In genomic region chr5:143262393-143263174, GRCh38 we compare ENCODE assay signal across 9 cellular contexts.
DNase-seq lines count a peak whose midpoint lies in the region; ATAC-seq and TF ChIP-seq lines count a peak whose summit lies in the region.
"Had no signal": no experiment of that assay in that cellular context is flagged by ENCODE, and none has a peak within 500 bp of the region (broad histone marks: within the 10 kb centered on the region; RNA-seq: fewer than 3 reads in every experiment).

No MANE protein-coding gene starts in this region.

- H3K36me3 ChIP-seq in IMR-90 (ENCODE audit: control insufficient read depth, insufficient read depth, low read length) (no peaks in the 10 kb centered on the region), fibroblast of lung (ENCODE audit: control insufficient read depth, insufficient read depth, low read length) (no peaks in the 10 kb centered on the region), HAP-1 (replicated peaks) (no peaks in the 10 kb centered on the region)
- H3K36me3 ChIP-seq: esophagus squamous epithelium had no signal

- H3K4me1 ChIP-seq in IMR-90 (ENCODE audit: control insufficient read depth, insufficient read depth, low read length), result peaks cover 6% of the 10 kb centered on the region; the same call in 1 of the 2 replicates
- H3K4me1 ChIP-seq in fibroblast of lung (ENCODE audit: control insufficient read depth, extremely low read depth, insufficient read depth, low read length), result peaks cover 13% of the 10 kb centered on the region
- no peaks in the 10 kb centered on the region for H3K4me1 ChIP-seq in HAP-1
- H3K4me1 ChIP-seq: esophagus squamous epithelium had no signal

- peak overlapping the region; percentile 10; the same call in 1 of the 2 replicates for H3K18ac ChIP-seq in IMR-90 (ENCODE audit: low read depth, low read length)

- dilution Hi-C loops in IMR-90 (cut with HindIII; ENCODE audit: low sequenced_read_pairs, unreplicated experiment), result no loop called here

- peak overlapping the region; percentile 25; the same call in 1 of the 2 replicates for H3K23ac ChIP-seq in IMR-90 (ENCODE audit: low read depth, low read length)

- H4K5ac ChIP-seq in IMR-90 (ENCODE audit: low read depth, low read length), result no peak overlapping the region

- POLR2A ChIA-PET in IMR-90 (lab: Charles Lee; ENCODE audit: unreplicated experiment), result no interaction called here

- no CpG with 5 or more reads among the region's 1 CpG for WGBS in IMR-90 (ENCODE audit: extremely low coverage in 2 of 2, insufficient read length in 1 of 2), 2 experiments

- H3K4me3 ChIP-seq in IMR-90 (ENCODE audit: insufficient read depth, low read depth, low read length) (no peak overlapping the region), fibroblast of lung (replicated peaks in 1 of 4; ENCODE audit: control extremely low read depth in 1 of 4, insufficient read depth in 1 of 4, low read depth in 3 of 4, low read length in 4 of 4) (no peak overlapping the region), HAP-1 (no peak overlapping the region)
- H3K4me3 ChIP-seq: esophagus squamous epithelium had no signal

- no peak overlapping the region for H3K9ac ChIP-seq in IMR-90 (ENCODE audit: low read depth, low read length)
- H3K9ac ChIP-seq in fibroblast of lung (ENCODE audit: insufficient read depth, low read length), result no peak overlapping the region

- peak overlapping the region in 1 of 2 experiments; percentile 45; a peak in 2 of 4 replicates for H4K8ac ChIP-seq in IMR-90 (ENCODE audit: low read depth in 2 of 2, low read length in 2 of 2)

- H3K9me3 Mint-ChIP-seq in CD14-positive monocyte, result peaks cover 2 to 14% (median 7%) of the 10 kb centered on the region in 7 donors
- peaks cover 29% of the 10 kb centered on the region for H3K9me3 Mint-ChIP-seq in activated T-helper 1 cell treated with anti-CD3 and anti-CD28 coated beads, Interleukin-12 subunit alpha, Interleukin-12 subunit beta, Interleukin-2, Interleukin-4 antibody, amounts not matched to agents 30 ng/mL and 10 ng/mL and 1 ng/mL, durations not matched to agents 14 hours and 24 hours and 36 hours

- peak; percentile 9; the same call in 1 of the 2 replicates for TF ChIP-seq RAD21 in IMR-90 (IDR thresholded peaks at IDR 0.05; ENCODE audit: low read length)

- peak; percentile 60 for DNase-seq in CD14-positive monocyte (ENCODE audit: low spot score)
- DNase-seq in IMR-90, result peak; percentile 99
- DNase-seq in fibroblast of lung (ENCODE audit: low read depth in 2 of 2), result peak; percentile 91 to 98
- DNase-seq in HAP-1 (ENCODE audit: low spot score in 2 of 2), result no peak
- no peak for DNase-seq in cerebellar cortex (ENCODE audit: low spot score)
- no peak for DNase-seq in activated naive CD4-positive, alpha-beta T cell (lab: John Stamatoyannopoulos, UW)
- no peak for DNase-seq in activated T-helper 1 cell treated with anti-CD3 and anti-CD28 coated beads, Interleukin-12 subunit alpha, Interleukin-12 subunit beta, Interleukin-2, Interleukin-4 antibody, amounts not matched to agents 30 ng/mL and 10 ng/mL and 1 ng/mL, durations not matched to agents 14 hours and 24 hours and 36 hours (ENCODE audit: low spot score)
- DNase-seq: esophagus squamous epithelium had no signal

- no peaks in the 10 kb centered on the region for H4K20me1 ChIP-seq in IMR-90 (ENCODE audit: insufficient read depth, low read length)
- H4K20me1 ChIP-seq in fibroblast of lung (ENCODE audit: control insufficient read depth, extremely low read depth, insufficient read depth, low read length), result no peaks in the 10 kb centered on the region

- peak overlapping the region; percentile 81 for H2BK5ac ChIP-seq in IMR-90 (ENCODE audit: low read depth, low read length, poor library complexity, severe bottlenecking)

- ATAC-seq in GM21528 (IDR thresholded peaks at IDR 0.05; ENCODE audit: low FRiP score, unreplicated experiment), result peak; percentile 67
- ATAC-seq in IMR-90 (ENCODE audit: low read depth), result peak; percentile 86

- intact Hi-C loops in CD14-positive monocyte (cut with micrococcal nuclease) (loop anchor here in 1 of 2 donors (10.0 kb wide), 2 partner anchors 48 to 258 kb away; no protein-coding TSS in a partner anchor), IMR-90 (cut with micrococcal nuclease) (loop anchor here (1.0 to 5.0 kb wide), 2 partner anchors 120 to 138 kb away; no protein-coding TSS in a partner anchor)
- intact Hi-C loops in activated T-helper 1 cell treated with anti-CD3 and anti-CD28 coated beads, Interleukin-12 subunit alpha, Interleukin-12 subunit beta, Interleukin-2, Interleukin-4 antibody, amounts not matched to agents 30 ng/mL and 10 ng/mL and 1 ng/mL, durations not matched to agents 14 hours and 24 hours and 36 hours (cut with micrococcal nuclease), result loop anchor here (2.0 to 5.0 kb wide), 2 partner anchors 40 to 80 kb away; no protein-coding TSS in a partner anchor

- TF ChIP-seq POLR2A in IMR-90 (IDR thresholded peaks at IDR 0.05; ENCODE audit: low read depth, low read length), result no peak

- H4K91ac ChIP-seq in IMR-90 (ENCODE audit: insufficient read depth, low read depth, low read length), result no peak overlapping the region

- H2AK9ac ChIP-seq in IMR-90 (replicated peaks; ENCODE audit: low read depth, low read length, poor library complexity), result no peak overlapping the region

- no peaks in the 10 kb centered on the region for H3K27me3 Mint-ChIP-seq in CD14-positive monocyte (ENCODE audit: low read depth in 3 of 3)
- no peaks in the 10 kb centered on the region for H3K27me3 Mint-ChIP-seq in activated T-helper 1 cell treated with anti-CD3 and anti-CD28 coated beads, Interleukin-12 subunit alpha, Interleukin-12 subunit beta, Interleukin-2, Interleukin-4 antibody, amounts not matched to agents 30 ng/mL and 10 ng/mL and 1 ng/mL, durations not matched to agents 14 hours and 24 hours and 36 hours (ENCODE audit: insufficient read depth)

- H3K4me2 ChIP-seq in IMR-90 (ENCODE audit: low read depth, low read length), result peak overlapping the region; percentile 32; the same call in 1 of the 2 replicates
- H3K4me2 ChIP-seq in fibroblast of lung (ENCODE audit: extremely low read depth, insufficient read depth, low read length), result peak overlapping the region; percentile 9

- H3K27ac ChIP-seq in IMR-90 (ENCODE audit: insufficient read depth, low read length), result no peak overlapping the region
- peak overlapping the region; percentile 87 for H3K27ac ChIP-seq in fibroblast of lung (ENCODE audit: insufficient read depth, low read length)
- H3K27ac ChIP-seq: esophagus squamous epithelium had no signal

- peaks cover 2% of the 10 kb centered on the region; the same call in 1 of the 2 replicates for H3K9me1 ChIP-seq in IMR-90 (ENCODE audit: insufficient read depth, low read length)

- in situ Hi-C loops in IMR-90 (cut with MboI; ENCODE audit: low sequenced_read_pairs), result no loop called here
- in situ Hi-C loops in HAP-1 (cut with MboI; ENCODE audit: low sequenced_read_pairs), result no loop called here

- H3K4me3 Mint-ChIP-seq in CD14-positive monocyte, result no peak overlapping the region
- H3K4me3 Mint-ChIP-seq in activated T-helper 1 cell treated with anti-CD3 and anti-CD28 coated beads, Interleukin-12 subunit alpha, Interleukin-12 subunit beta, Interleukin-2, Interleukin-4 antibody, amounts not matched to agents 30 ng/mL and 10 ng/mL and 1 ng/mL, durations not matched to agents 14 hours and 24 hours and 36 hours, result no peak overlapping the region

- H2BK20ac ChIP-seq in IMR-90 (ENCODE audit: low read depth, low read length), result peak overlapping the region; percentile 22; the same call in 1 of the 2 replicates

- CTCF ChIA-PET in IMR-90 (lab: Yijun Ruan, JAX), result no interaction called here

- no TSS peak for BruUV-seq in IMR-90 (replicated peaks; lab: Mats Ljungman, UMichigan)

- H3K27ac Mint-ChIP-seq in CD14-positive monocyte, result peak overlapping the region; percentile 76 to 91 (median 87)
- no peak overlapping the region for H3K27ac Mint-ChIP-seq in activated T-helper 1 cell treated with anti-CD3 and anti-CD28 coated beads, Interleukin-12 subunit alpha, Interleukin-12 subunit beta, Interleukin-2, Interleukin-4 antibody, amounts not matched to agents 30 ng/mL and 10 ng/mL and 1 ng/mL, durations not matched to agents 14 hours and 24 hours and 36 hours

- H2AK5ac ChIP-seq in IMR-90 (ENCODE audit: low read depth, low read length), result no peak overlapping the region

- no peaks in the 10 kb centered on the region for H3K36me3 Mint-ChIP-seq in CD14-positive monocyte
- peaks cover 5% of the 10 kb centered on the region for H3K36me3 Mint-ChIP-seq in activated T-helper 1 cell treated with anti-CD3 and anti-CD28 coated beads, Interleukin-12 subunit alpha, Interleukin-12 subunit beta, Interleukin-2, Interleukin-4 antibody, amounts not matched to agents 30 ng/mL and 10 ng/mL and 1 ng/mL, durations not matched to agents 14 hours and 24 hours and 36 hours (ENCODE audit: low read depth)

- H2AFZ ChIP-seq in IMR-90 (replicated peaks; ENCODE audit: low read length, poor library complexity), result no peak overlapping the region
- H2AFZ ChIP-seq in fibroblast of lung (ENCODE audit: low read length), result no peak overlapping the region

- H3K14ac ChIP-seq in IMR-90 (replicated peaks; ENCODE audit: low read depth, low read length), result no peak overlapping the region

- H3K79me2 ChIP-seq in fibroblast of lung (ENCODE audit: control insufficient read depth, insufficient read depth, low read length), result no peaks in the 10 kb centered on the region

- H2BK120ac ChIP-seq in IMR-90 (ENCODE audit: low read depth, low read length), result peak overlapping the region; percentile 45; the same call in 1 of the 2 replicates

- no peak overlapping the region for H2BK15ac ChIP-seq in IMR-90 (ENCODE audit: low read depth, low read length)

- TF ChIP-seq CTCF in CD14-positive monocyte (IDR thresholded peaks at IDR 0.05) (no peak), IMR-90 (conservative IDR thresholded peaks at IDR 0.05; ENCODE audit: low read depth, low read length) (no peak), fibroblast of lung (conservative IDR thresholded peaks at IDR 0.05 in 1 of 2, IDR thresholded peaks at IDR 0.05 in 1 of 2; ENCODE audit: low read depth in 1 of 2, low read length in 2 of 2) (no peak)

- no peak overlapping the region; the same call in 1 of the 2 replicates for H3K56ac ChIP-seq in IMR-90 (ENCODE audit: extremely low read depth, insufficient read depth, low read length)

- H3K27me3 ChIP-seq in IMR-90 (ENCODE audit: control insufficient read depth, insufficient read depth, low read length) (no peaks in the 10 kb centered on the region), fibroblast of lung (ENCODE audit: control insufficient read depth, insufficient read depth, low read length) (no peaks in the 10 kb centered on the region), HAP-1 (ENCODE audit: low read depth) (no peaks in the 10 kb centered on the region)
- H3K27me3 ChIP-seq: esophagus squamous epithelium had no signal

- no peaks in the 10 kb centered on the region; a peak in 1 of 4 replicates for H3K79me1 ChIP-seq in IMR-90 (ENCODE audit: low read depth in 1 of 2, low read length in 2 of 2)

- H3K4me1 Mint-ChIP-seq in CD14-positive monocyte, result peaks cover 18% of the 10 kb centered on the region
- peaks cover 21% of the 10 kb centered on the region for H3K4me1 Mint-ChIP-seq in activated T-helper 1 cell treated with anti-CD3 and anti-CD28 coated beads, Interleukin-12 subunit alpha, Interleukin-12 subunit beta, Interleukin-2, Interleukin-4 antibody, amounts not matched to agents 30 ng/mL and 10 ng/mL and 1 ng/mL, durations not matched to agents 14 hours and 24 hours and 36 hours (ENCODE audit: low read depth)

- no peaks in the 10 kb centered on the region for H3K9me3 ChIP-seq in IMR-90 (ENCODE audit: control insufficient read depth, insufficient read depth, low read length)
- H3K9me3 ChIP-seq in fibroblast of lung (ENCODE audit: control insufficient read depth, insufficient read depth, low read depth, low read length), result no peaks in the 10 kb centered on the region
- no peaks in the 10 kb centered on the region for H3K9me3 ChIP-seq in HAP-1
- H3K9me3 ChIP-seq: esophagus squamous epithelium had no signal

- H3K4ac ChIP-seq in IMR-90 (ENCODE audit: low read depth, low read length), result 0 out of 2 replicates have a peak overlapping the region, but pooled peaks have one; percentile 23

Comparison
In these comparisons a context has a peak if more than half of its experiments do, and no peak if none do; other contexts are left out.
1. DNase-seq: peak in CD14-positive monocyte (single experiment), IMR-90 (single experiment) and fibroblast of lung (2 of 2); none in HAP-1 (0 of 2), cerebellar cortex (single experiment), activated naive CD4-positive, alpha-beta T cell (0 of 4) and activated T-helper 1 cell treated with anti-CD3 and anti-CD28 coated beads, Interleukin-12 subunit alpha, Interleukin-12 subunit beta, Interleukin-2, Interleukin-4 antibody, amounts not matched to agents 30 ng/mL and 10 ng/mL and 1 ng/mL, durations not matched to agents 14 hours and 24 hours and 36 hours (single experiment).